ENCODE assay signal across 8 cellular contexts in the genomic region with DNA sequence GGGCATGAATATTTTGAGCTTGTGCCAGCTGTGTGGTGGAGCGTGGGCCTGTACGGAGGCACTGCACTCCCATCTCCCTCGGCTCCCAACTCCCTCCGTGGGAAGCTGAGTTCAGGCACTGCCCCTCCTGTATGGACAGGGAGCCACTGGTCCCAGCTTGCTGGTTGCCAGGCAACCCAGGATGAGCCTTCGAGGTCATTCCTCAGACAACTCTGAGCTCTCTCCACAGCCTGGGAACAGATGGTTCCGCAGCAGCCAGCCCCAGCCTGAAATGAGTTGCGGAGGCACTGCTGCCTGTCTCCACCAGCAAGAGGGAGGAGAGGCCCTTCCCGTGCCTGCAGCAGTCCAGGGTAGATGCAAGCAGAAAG. TPM values are rescaled to one million over a fixed set of nuclear protein-coding genes. Genes with fewer than 3 reads are reported as not detected.
DNase-seq lines count a peak whose midpoint lies in the region; TF ChIP-seq lines count a peak whose summit lies in the region.

No MANE protein-coding gene starts in this region.

- H3K36me3 ChIP-seq in neural cell (ENCODE audit: insufficient read depth, low read length): no peaks in the 10 kb centered on the region

- H3K4me3 Mint-ChIP-seq in endothelial cell (ENCODE audit: unreplicated experiment): no peak overlapping the region

- H3F3A ChIP-seq in neural cell (ENCODE audit: insufficient read depth, low read length, poor library complexity, severe bottlenecking): no peaks in the 10 kb centered on the region

- H3K9me3 ChIP-seq in neural cell (ENCODE audit: low read length): no peaks in the 10 kb centered on the region

- TF ChIP-seq CTCF in endothelial cell (IDR thresholded peaks at IDR 0.05; ENCODE audit: unreplicated experiment) (no peak), neural cell (IDR thresholded peaks at IDR 0.05; ENCODE audit: poor library complexity, severe bottlenecking) (no peak), GM13977 (IDR thresholded peaks at IDR 0.05; ENCODE audit: extremely low read depth, insufficient read depth, missing control alignments) (no peak)

- peak; percentile 95 for DNase-seq in DMS 273 (lab: John Stamatoyannopoulos, UW; ENCODE audit: unreplicated experiment)
- peak; percentile 64 for DNase-seq in NCI-H2227 treated with DMSO at 0.1 percent for 48 hours (lab: John Stamatoyannopoulos, UW)
- DNase-seq in endothelial cell (ENCODE audit: low spot score): no peak
- DNase-seq in GM13977 (ENCODE audit: low spot score): no peak
- no peak for DNase-seq in NCI-H226
- no peak for DNase-seq in T-helper 2 cell
- no peak for DNase-seq in RPMI8226

- peaks cover 2% of the 10 kb centered on the region for H3K27me3 Mint-ChIP-seq in endothelial cell (ENCODE audit: unreplicated experiment)

- no peaks in the 10 kb centered on the region for H3K36me3 Mint-ChIP-seq in endothelial cell (ENCODE audit: low read depth, unreplicated experiment)

- peaks cover 3% of the 10 kb centered on the region for H3K4me1 Mint-ChIP-seq in endothelial cell (ENCODE audit: unreplicated experiment)

- H3K27ac ChIP-seq in neural cell (ENCODE audit: low read length): peak overlapping the region; percentile 34

- H3K4me3 ChIP-seq in neural cell (ENCODE audit: low read length): no peak overlapping the region

- no peak for TF ChIP-seq EP300 in neural cell (conservative IDR thresholded peaks at IDR 0.05; ENCODE audit: poor library complexity, severe bottlenecking)

- peak overlapping the region; percentile 26 for H3K27ac Mint-ChIP-seq in endothelial cell (ENCODE audit: unreplicated experiment)

- no peak overlapping the region for H2AFZ ChIP-seq in neural cell (ENCODE audit: low read depth, low read length)

- in situ Hi-C loops in GM13977 (cut with MboI; ENCODE audit: low pct_unique_long_range_greater_than_20kb, low sequenced_read_pairs, unreplicated experiment): no loop called here

- TF ChIP-seq RAD21 in neural cell (conservative IDR thresholded peaks at IDR 0.05): no peak

- no peaks in the 10 kb centered on the region for H3K27me3 ChIP-seq in neural cell (ENCODE audit: insufficient read depth, low read depth, low read length)

- H3K4me2 ChIP-seq in neural cell (ENCODE audit: low read length): no peak overlapping the region

- H3K9me2 ChIP-seq in neural cell (ENCODE audit: insufficient read depth, low read length): no peaks in the 10 kb centered on the region

- no peak overlapping the region for H3K9ac ChIP-seq in neural cell (ENCODE audit: low read length)

- no peaks in the 10 kb centered on the region for H3K9me3 Mint-ChIP-seq in endothelial cell (ENCODE audit: unreplicated experiment)

- no peaks in the 10 kb centered on the region for H4K20me1 ChIP-seq in neural cell (ENCODE audit: insufficient read depth)

- no peaks in the 10 kb centered on the region for H3K79me2 ChIP-seq in neural cell (replicated peaks; ENCODE audit: insufficient read depth, low read length)

TF ChIP-seq in neural cell, 6 proteins besides CTCF, POLR2A, EP300 and RAD21:
- TF ChIP-seq EZH2 (IDR thresholded peaks at IDR 0.05; ENCODE audit: borderline replicate concordance, insufficient read depth, low read length, poor library complexity, severe bottlenecking) (no peak), MXI1 (conservative IDR thresholded peaks at IDR 0.05; ENCODE audit: poor library complexity, severe bottlenecking) (no peak), POLR2AphosphoS5 (IDR thresholded peaks at IDR 0.05) (no peak), SMC3 (conservative IDR thresholded peaks at IDR 0.05; ENCODE audit: poor library complexity) (no peak), TAF1 (IDR thresholded peaks at IDR 0.05; ENCODE audit: low read depth) (no peak)
- TF ChIP-seq, protein P1, sequence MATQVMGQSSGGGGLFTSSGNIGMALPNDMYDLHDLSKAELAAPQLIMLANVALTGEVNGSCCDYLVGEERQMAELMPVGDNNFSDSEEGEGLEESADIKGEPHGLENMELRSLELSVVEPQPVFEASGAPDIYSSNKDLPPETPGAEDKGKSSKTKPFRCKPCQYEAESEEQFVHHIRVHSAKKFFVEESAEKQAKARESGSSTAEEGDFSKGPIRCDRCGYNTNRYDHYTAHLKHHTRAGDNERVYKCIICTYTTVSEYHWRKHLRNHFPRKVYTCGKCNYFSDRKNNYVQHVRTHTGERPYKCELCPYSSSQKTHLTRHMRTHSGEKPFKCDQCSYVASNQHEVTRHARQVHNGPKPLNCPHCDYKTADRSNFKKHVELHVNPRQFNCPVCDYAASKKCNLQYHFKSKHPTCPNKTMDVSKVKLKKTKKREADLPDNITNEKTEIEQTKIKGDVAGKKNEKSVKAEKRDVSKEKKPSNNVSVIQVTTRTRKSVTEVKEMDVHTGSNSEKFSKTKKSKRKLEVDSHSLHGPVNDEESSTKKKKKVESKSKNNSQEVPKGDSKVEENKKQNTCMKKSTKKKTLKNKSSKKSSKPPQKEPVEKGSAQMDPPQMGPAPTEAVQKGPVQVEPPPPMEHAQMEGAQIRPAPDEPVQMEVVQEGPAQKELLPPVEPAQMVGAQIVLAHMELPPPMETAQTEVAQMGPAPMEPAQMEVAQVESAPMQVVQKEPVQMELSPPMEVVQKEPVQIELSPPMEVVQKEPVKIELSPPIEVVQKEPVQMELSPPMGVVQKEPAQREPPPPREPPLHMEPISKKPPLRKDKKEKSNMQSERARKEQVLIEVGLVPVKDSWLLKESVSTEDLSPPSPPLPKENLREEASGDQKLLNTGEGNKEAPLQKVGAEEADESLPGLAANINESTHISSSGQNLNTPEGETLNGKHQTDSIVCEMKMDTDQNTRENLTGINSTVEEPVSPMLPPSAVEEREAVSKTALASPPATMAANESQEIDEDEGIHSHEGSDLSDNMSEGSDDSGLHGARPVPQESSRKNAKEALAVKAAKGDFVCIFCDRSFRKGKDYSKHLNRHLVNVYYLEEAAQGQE (IDR thresholded peaks at IDR 0.05; ENCODE audit: borderline replicate concordance): no peak

RNA-seq across cellular contexts. Expression of gene TENT5B, which starts 58.4 kb away (rescaled TPM):
- 14.1 TPM for total RNA-seq in endothelial cell (ENCODE audit: unreplicated experiment)
- polyA plus RNA-seq in neural cell: not detected in 2 replicates
- polyA minus RNA-seq in neural cell: not detected in 2 replicates

Comparison
In these comparisons a context has a peak if more than half of its experiments do, and no peak if none do; other contexts are left out.
1. DNase-seq: peak in DMS 273 (single experiment) and NCI-H2227 treated with DMSO at 0.1 percent for 48 hours (single experiment); none in endothelial cell (single experiment), GM13977 (single experiment), NCI-H226 (single experiment), T-helper 2 cell (0 of 5) and RPMI8226 (single experiment).